ENCODE assay signal across 1 cellular context in genomic region chr1:12678350-12678749, GRCh38.
TF ChIP-seq lines count a peak whose summit lies in the region.

No MANE protein-coding gene starts in this region.

TF ChIP-seq in HepG2, 621 proteins besides CTCF, POLR2A, EP300 and RAD21:
- TF ChIP-seq GATAD1 (CRISPR knock-in tag; IDR thresholded peaks at IDR 0.05), result no peak
- TF ChIP-seq GATAD2A (CRISPR knock-in tag; IDR thresholded peaks at IDR 0.05), result no peak
- no peak for TF ChIP-seq JUN (CRISPR knock-in tag; IDR thresholded peaks at IDR 0.05)
- no peak for TF ChIP-seq ZNF598 (CRISPR knock-in tag; IDR thresholded peaks at IDR 0.05; ENCODE audit: borderline replicate concordance)
- TF ChIP-seq IRF1 (CRISPR knock-in tag; IDR thresholded peaks at IDR 0.05; ENCODE audit: low read depth), result no peak
- no peak for TF ChIP-seq RARG (CRISPR knock-in tag; IDR thresholded peaks at IDR 0.05; ENCODE audit: low read depth)
- no peak for TF ChIP-seq PAF1 (CRISPR knock-in tag; IDR thresholded peaks at IDR 0.05)
- no peak for TF ChIP-seq NR3C1 (CRISPR knock-in tag; IDR thresholded peaks at IDR 0.05)
- no peak for TF ChIP-seq PLSCR1 (CRISPR knock-in tag; IDR thresholded peaks at IDR 0.05; ENCODE audit: borderline replicate concordance)
- TF ChIP-seq ZGPAT (CRISPR knock-in tag; IDR thresholded peaks at IDR 0.05), result no peak
- TF ChIP-seq ZNF318 (CRISPR knock-in tag; IDR thresholded peaks at IDR 0.05), result no peak
- no peak for TF ChIP-seq ZNF839 (CRISPR knock-in tag; IDR thresholded peaks at IDR 0.05; ENCODE audit: borderline replicate concordance)
